In the genomic region with DNA sequence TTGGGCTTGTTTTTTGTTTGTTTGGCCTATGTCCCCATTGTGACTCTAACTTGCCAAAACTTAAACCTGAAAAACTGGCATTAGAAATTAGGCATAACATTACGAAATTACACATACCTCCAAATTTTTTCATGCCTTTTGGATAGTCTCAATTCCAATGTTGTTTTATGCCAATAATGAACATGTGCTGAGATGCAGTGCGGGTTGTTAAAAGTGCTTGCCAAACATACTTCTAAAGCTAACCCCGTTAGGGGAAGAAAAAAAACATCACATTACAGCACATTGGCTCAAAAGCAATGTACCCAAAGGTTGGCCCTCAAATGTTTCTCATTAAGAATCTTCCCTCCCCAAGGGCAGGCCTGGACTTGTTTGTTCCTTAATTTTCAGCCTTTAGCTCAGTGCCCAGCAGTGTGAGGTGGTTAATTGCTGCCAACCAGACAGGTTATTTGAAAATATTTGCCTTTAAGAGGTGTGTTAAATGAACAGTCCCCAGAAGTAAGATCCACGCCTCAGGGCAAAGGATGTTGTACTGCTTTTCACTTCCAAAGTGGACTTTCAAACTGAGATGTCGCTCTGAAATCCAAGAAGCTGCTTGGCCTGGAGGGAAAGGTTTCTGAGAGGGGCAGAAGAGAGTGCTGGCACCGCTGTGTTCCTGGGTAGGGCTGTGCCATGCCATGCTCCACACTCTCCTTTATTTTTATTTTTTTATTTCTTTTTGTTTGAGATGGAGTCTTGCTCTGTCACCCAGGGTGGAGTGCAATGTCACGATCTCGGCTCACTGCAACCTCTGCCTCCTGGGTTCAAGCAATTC, we compare ENCODE assay signal across 12 cellular contexts. TPM values are rescaled to one million over a fixed set of nuclear protein-coding genes. Genes with fewer than 3 reads are reported as not detected.
A peak's percentile ranks its signal among the peaks of the same experiment; 100 is the strongest.
DNase-seq lines count a peak whose midpoint lies in the region; ATAC-seq, FAIRE-seq and TF ChIP-seq lines count a peak whose summit lies in the region.
"Had no signal": no experiment of that assay in that cellular context is flagged by ENCODE, and none has a peak within 500 bp of the region (broad histone marks: within the 10 kb centered on the region; RNA-seq: fewer than 3 reads in every experiment).

No MANE protein-coding gene starts in this region.

- TF ChIP-seq POLR2A in gastroesophageal sphincter (IDR thresholded peaks at IDR 0.05) (no peak), suprapubic skin (IDR thresholded peaks at IDR 0.05) (no peak)

- H3K9me3 ChIP-seq in HUES64 (ENCODE audit: insufficient read depth, low read depth, low read length) (0 out of 2 replicates have a peak, but pooled peaks cover 7% of the 10 kb centered on the region), gastroesophageal sphincter (peaks cover 0 to 13% (median 0%) of the 10 kb centered on the region in 3 donors), suprapubic skin (no peaks in the 10 kb centered on the region)

- TF ChIP-seq EP300 in gastroesophageal sphincter (IDR thresholded peaks at IDR 0.05) (no peak), suprapubic skin (IDR thresholded peaks at IDR 0.05) (no peak)

- H3K36me3 ChIP-seq in HUES64 (ENCODE audit: insufficient read depth, low read length) (no peaks in the 10 kb centered on the region), gastroesophageal sphincter (no peaks in the 10 kb centered on the region), suprapubic skin (no peaks in the 10 kb centered on the region)

- no peak for DNase-seq in suprapubic skin (ENCODE audit: low spot score in 2 of 2)
- no peak for DNase-seq in hippocampal formation (lab: John Stamatoyannopoulos, UW)
- no peak for DNase-seq in stimulated activated naive CD8-positive, alpha-beta T cell treated with anti-CD3 and anti-CD28 coated beads, Interleukin-15, Interleukin-2, amounts not matched to agents 100 U/mL and 50 U/mL, for 24 hours
- DNase-seq in urothelium cell line (ENCODE audit: low spot score), result no peak
- DNase-seq: activated T-cell treated with anti-CD3 and anti-CD28 coated beads, Interleukin-2, amount 50 U/mL, for 48 hours; GF-D8; small intestine; T-cell had no signal

- no peak overlapping the region for H3K4me3 ChIP-seq in HUES64 (ENCODE audit: low read length)
- no peak overlapping the region for H3K4me3 ChIP-seq in gastroesophageal sphincter
- H3K4me3 ChIP-seq in suprapubic skin, result no peak overlapping the region

- WGBS in HUES64, result 68% methylated on average over 7 of the region's 8 CpGs
- WGBS in gastroesophageal sphincter (ENCODE audit: low coverage in 1 of 2), 2 donors, result 67 to 75% methylated on average over 5 to 8 of the region's 8 CpGs
- 39% methylated on average over 8 of the region's 8 CpGs for WGBS in suprapubic skin

- TF ChIP-seq CTCF in gastroesophageal sphincter (IDR thresholded peaks at IDR 0.05) (no peak), suprapubic skin (IDR thresholded peaks at IDR 0.05) (no peak)

- peak; percentile 61 for ATAC-seq in SK-N-SH treated with all-trans-retinoic acid at 6 μM for 48 hours
- ATAC-seq in gastroesophageal sphincter, result peak; percentile 25
- no peak for ATAC-seq in stimulated activated naive CD8-positive, alpha-beta T cell treated with anti-CD3 and anti-CD28 coated beads, Interleukin-15, Interleukin-2, amounts not matched to agents 100 U/mL and 50 U/mL, for 24 hours
- no peak for ATAC-seq in HG03196 (IDR thresholded peaks at IDR 0.05; ENCODE audit: unreplicated experiment)
- ATAC-seq: T-cell had no signal

- H3K27me3 ChIP-seq in HUES64 (ENCODE audit: insufficient read depth, low read length) (no peaks in the 10 kb centered on the region), gastroesophageal sphincter (peaks cover 8% of the 10 kb centered on the region), suprapubic skin (no peaks in the 10 kb centered on the region)

- 0 out of 2 replicates have a peak overlapping the region, but pooled peaks have one; percentile 9 for H3K27ac ChIP-seq in HUES64 (ENCODE audit: low read depth, low read length)
- peak overlapping the region in 3 of 4 donors; percentile 36 to 57 (median 54) for H3K27ac ChIP-seq in gastroesophageal sphincter
- H3K27ac ChIP-seq in suprapubic skin, result peak overlapping the region; percentile 69

- peak overlapping the region; percentile 8; the same call in 1 of the 2 replicates for H3K9ac ChIP-seq in HUES64 (ENCODE audit: low read depth, low read length)

- H3K4me1 ChIP-seq in HUES64 (ENCODE audit: insufficient read depth, low read length) (peaks cover 22% of the 10 kb centered on the region), gastroesophageal sphincter (peaks cover 0 to 18% (median 0%) of the 10 kb centered on the region in 3 donors), suprapubic skin (peaks cover 46% of the 10 kb centered on the region)

- no peak for FAIRE-seq in urothelium cell line (lab: Jason Lieb, UNC)
- FAIRE-seq: small intestine had no signal

TF ChIP-seq in SK-N-SH treated with all-trans-retinoic acid at 6 μM for 48 hours, 23 proteins besides CTCF, POLR2A, EP300 and RAD21:
- TF ChIP-seq ZFP3 (CRISPR knock-in tag; IDR thresholded peaks at IDR 0.05) (no peak), SNAI2 (CRISPR knock-in tag; IDR thresholded peaks at IDR 0.05) (no peak)
- TF ChIP-seq, protein P1, sequence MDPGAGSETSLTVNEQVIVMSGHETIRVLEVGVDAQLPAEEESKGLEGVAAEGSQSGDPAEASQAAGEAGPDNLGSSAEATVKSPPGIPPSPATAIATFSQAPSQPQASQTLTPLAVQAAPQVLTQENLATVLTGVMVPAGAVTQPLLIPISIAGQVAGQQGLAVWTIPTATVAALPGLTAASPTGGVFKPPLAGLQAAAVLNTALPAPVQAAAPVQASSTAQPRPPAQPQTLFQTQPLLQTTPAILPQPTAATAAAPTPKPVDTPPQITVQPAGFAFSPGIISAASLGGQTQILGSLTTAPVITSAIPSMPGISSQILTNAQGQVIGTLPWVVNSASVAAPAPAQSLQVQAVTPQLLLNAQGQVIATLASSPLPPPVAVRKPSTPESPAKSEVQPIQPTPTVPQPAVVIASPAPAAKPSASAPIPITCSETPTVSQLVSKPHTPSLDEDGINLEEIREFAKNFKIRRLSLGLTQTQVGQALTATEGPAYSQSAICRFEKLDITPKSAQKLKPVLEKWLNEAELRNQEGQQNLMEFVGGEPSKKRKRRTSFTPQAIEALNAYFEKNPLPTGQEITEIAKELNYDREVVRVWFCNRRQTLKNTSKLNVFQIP (CRISPR knock-in tag; IDR thresholded peaks at IDR 0.05; ENCODE audit: borderline replicate concordance, low read depth), result no peak

RNA-seq across cellular contexts. Expression of a gene that starts 32.9 kb away (rescaled TPM):
- 175 TPM for polyA plus RNA-seq in HUES64 (2013, experiment 1 of 2)
- polyA plus RNA-seq in HUES64 (2013, experiment 2 of 2), result 194 TPM
- 100 to 1,000 TPM; 241 to 597 (median 382) TPM for total RNA-seq in gastroesophageal sphincter
- total RNA-seq in suprapubic skin, result 100 to 1,000 TPM; 111 to 174 (median 139) TPM

RNA-seq across cellular contexts. Expression of a gene that starts 56.3 kb away (rescaled TPM):
- polyA plus RNA-seq in HUES64 (2013, experiment 1 of 2), result 1.9 TPM
- 3.0 TPM for polyA plus RNA-seq in HUES64 (2013, experiment 2 of 2)
- total RNA-seq in gastroesophageal sphincter (1 to 10 TPM in 1 of 4 donors, under 1 TPM in 1, not detected in 2; 0.94 to 1.1 TPM), suprapubic skin (1 to 10 TPM in 1 of 4 donors, under 1 TPM in 1, not detected in 2; 0.30 to 5.7 TPM)

RNA-seq across cellular contexts. Expression of a gene that starts 56.4 kb away (rescaled TPM):
- polyA plus RNA-seq in HUES64 (2013, experiment 1 of 2), result not detected
- polyA plus RNA-seq in HUES64 (2013, experiment 2 of 2), result not detected
- total RNA-seq in gastroesophageal sphincter (not detected), suprapubic skin (under 1 TPM in 1 of 4 donors, not detected in 3; 0.21 TPM)

Comparison
In these comparisons a context has a peak if more than half of its experiments do, and no peak if none do; other contexts are left out.
1. H3K27ac ChIP-seq: peak in every context shown above with its lines; median percentile 69 in suprapubic skin; 54 in gastroesophageal sphincter; 9 in HUES64.
2. ATAC-seq: peak in SK-N-SH treated with all-trans-retinoic acid at 6 μM for 48 hours (single experiment) and gastroesophageal sphincter (single experiment); none in stimulated activated naive CD8-positive, alpha-beta T cell treated with anti-CD3 and anti-CD28 coated beads, Interleukin-15, Interleukin-2, amounts not matched to agents 100 U/mL and 50 U/mL, for 24 hours (single experiment) and HG03196 (single experiment).